29 cellular contexts compared by ENCODE assay signal in the genomic region with DNA sequence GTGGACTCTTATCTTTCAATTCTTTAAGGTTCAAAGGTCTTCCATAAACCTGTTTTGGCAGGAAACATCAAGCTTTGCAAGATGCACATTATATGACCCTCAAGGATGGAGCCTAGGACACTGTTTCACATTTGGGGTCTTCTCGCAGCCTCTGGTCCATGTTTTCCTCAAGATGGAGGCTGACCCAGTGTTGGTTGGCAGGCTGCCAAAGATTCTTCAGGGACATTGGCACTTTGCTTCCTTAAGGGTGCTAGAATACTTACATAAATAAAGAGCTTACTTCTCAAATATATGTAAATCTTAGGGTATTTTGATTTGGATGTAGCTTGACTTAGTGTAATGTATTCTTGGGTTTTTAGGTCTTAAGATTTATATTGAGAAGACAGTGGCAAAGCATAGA.
"Had no signal": no experiment of that assay in that cellular context is flagged by ENCODE, and none has a peak within 500 bp of the region (broad histone marks: within the 10 kb centered on the region; RNA-seq: fewer than 3 reads in every experiment).

No MANE protein-coding gene starts in this region.

- H3K27ac ChIP-seq: PC-9, RWPE1, VCaP had no signal

- H3K4me2 ChIP-seq: PC-9 had no signal

- H2AFZ ChIP-seq: PC-9 had no signal

- ATAC-seq: activated naive CD8-positive, alpha-beta T cell treated with anti-CD3 and anti-CD28 coated beads, Interleukin-2, amount 50 U/mL, for 24 hours had no signal

- DNase-seq: activated B cell treated with CpG ODN at 0.5 μM for 24 hours; activated CD4-positive, alpha-beta memory T cell treated with anti-CD3 and anti-CD28 coated beads for 36 hours; activated CD4-positive, alpha-beta T cell treated with anti-CD3 and anti-CD28 coated beads for 4 hours; activated CD4-positive, alpha-beta T cell treated with anti-CD3 and anti-CD28 coated beads, Interleukin-2, amount 50 U/mL, for 1 hour; activated CD4-positive, CD25-positive, alpha-beta regulatory T cell treated with anti-CD3 and anti-CD28 coated beads, Interleukin-2, amount 50 U/mL, for 72 hours; activated CD8-positive, alpha-beta memory T cell treated with anti-CD3 and anti-CD28 coated beads, Interleukin-2, amount 50 U/mL, for 48 hours; activated effector memory CD4-positive, alpha-beta T cell treated with Interleukin-2 at 50 U/mL for 16 hours; activated naive CD4-positive, alpha-beta T cell treated with anti-CD3 and anti-CD28 coated beads, Interleukin-2, amount 10 ng/mL, durations not matched to agents 7 days and 5 days; activated naive CD8-positive, alpha-beta T cell treated with anti-CD3 and anti-CD28 coated beads, Interleukin-2, amount 50 U/mL, for 24 hours; activated T-cell treated with anti-CD3 and anti-CD28 coated beads, Interleukin-2, amount 50 U/mL, for 48 hours; anterior cingulate cortex; caudate nucleus; cerebellar nuclear complex; NCI-H1092 treated with DMSO at 0.1 percent for 48 hours; NCI-H146; NCI-H187; NCI-H2029 treated with DMSO at 0.1 percent for 48 hours; NCI-H2107; NCI-H345; NCI-H526; NCI-H774; PC-9; Right ventricle myocardium superior; SW 1271; T-helper 1 cell; T-helper 2 cell; T-helper 9 cell had no signal

- H3K4me3 ChIP-seq: PC-9 had no signal
